Comparison of ENCODE assay signal across 18 cellular contexts in genomic region chr11:129259950-129260349, GRCh38.
DNase-seq lines count a peak whose midpoint lies in the region; ATAC-seq, FAIRE-seq and TF ChIP-seq lines count a peak whose summit lies in the region.
"Had no signal": no experiment of that assay in that cellular context is flagged by ENCODE, and none has a peak within 500 bp of the region (broad histone marks: within the 10 kb centered on the region; RNA-seq: fewer than 3 reads in every experiment).

No MANE protein-coding gene starts in this region.

- peaks cover 14% of the 10 kb centered on the region for H3K4me1 Mint-ChIP-seq in astrocyte (ENCODE audit: low read depth, unreplicated experiment)
- H3K4me1 Mint-ChIP-seq: CD4-positive, CD25-positive, alpha-beta regulatory T cell; IgD-negative memory B cell; stimulated activated effector memory CD8-positive, alpha-beta T cell treated with anti-CD3 and anti-CD28 coated beads, Interleukin-12 subunit alpha, Interleukin-12 subunit beta, amount 100 ng/mL, for 72 hours had no signal

- H2BK120ac ChIP-seq in neuronal stem cell (ENCODE audit: low read depth, low read length) = no peak overlapping the region

- no peak overlapping the region for H3K23ac ChIP-seq in neuronal stem cell (ENCODE audit: low read depth, low read length, poor library complexity)

- H3K79me2 ChIP-seq in astrocyte (ENCODE audit: insufficient read depth, low read length) (peaks cover 90% of the 10 kb centered on the region), mammary epithelial cell (ENCODE audit: insufficient read depth, low read length) (peaks cover 58% of the 10 kb centered on the region)

- no peak overlapping the region for H2BK12ac ChIP-seq in neuronal stem cell (ENCODE audit: low read length)

- peak; percentile 43 for DNase-seq in astrocyte (ENCODE audit: low read depth)
- DNase-seq in islet precursor cell = peak; percentile 54
- DNase-seq in neuronal stem cell (ENCODE audit: low spot score) = peak; percentile 74
- no peak for DNase-seq in HTR-8/SVneo (ENCODE audit: insufficient read length, low spot score)
- no peak for DNase-seq in mammary epithelial cell
- no peak for DNase-seq in NCI-H524 treated with DMSO at 0.1 percent for 48 hours (lab: John Stamatoyannopoulos, UW)
- DNase-seq: activated CD8-positive, alpha-beta T cell treated with anti-CD3 and anti-CD28 coated beads for 36 hours; CD4-positive, CD25-positive, alpha-beta regulatory T cell; DND-41; pancreas; spleen; trophoblast cell had no signal

- H3K36me3 ChIP-seq in BLaER1 (no peaks in the 10 kb centered on the region), astrocyte (ENCODE audit: insufficient read depth, low read length) (no peaks in the 10 kb centered on the region), neuronal stem cell (replicated peaks in 1 of 2; ENCODE audit: control insufficient read depth in 2 of 2, insufficient read depth in 2 of 2, low read length in 2 of 2) (peaks cover 0 to 14% of the 10 kb centered on the region in 2 donors), mammary epithelial cell (ENCODE audit: insufficient read depth, low read length) (no peaks in the 10 kb centered on the region)
- H3K36me3 ChIP-seq: gastroesophageal sphincter, pancreas, spleen had no signal

- intact Hi-C loops in mammary epithelial cell (cut with micrococcal nuclease) = no loop called here

- no peak overlapping the region for H4K91ac ChIP-seq in neuronal stem cell (ENCODE audit: low read depth, low read length, poor library complexity)

- no peak overlapping the region for H3K4me3 Mint-ChIP-seq in astrocyte (ENCODE audit: unreplicated experiment)
- H3K4me3 Mint-ChIP-seq: activated CD8-positive, alpha-beta T cell treated with anti-CD3 and anti-CD28 coated beads for 36 hours; CD4-positive, CD25-positive, alpha-beta regulatory T cell; IgD-negative memory B cell; stimulated activated effector memory CD8-positive, alpha-beta T cell treated with anti-CD3 and anti-CD28 coated beads, Interleukin-12 subunit alpha, Interleukin-12 subunit beta, amount 100 ng/mL, for 72 hours had no signal

- TF ChIP-seq CTCF in astrocyte (IDR thresholded peaks at IDR 0.05; ENCODE audit: insufficient read depth, low read depth, low read length) = no peak
- TF ChIP-seq CTCF in mammary epithelial cell (conservative IDR thresholded peaks at IDR 0.05 in 1 of 2, IDR thresholded peaks at IDR 0.05 in 1 of 2; ENCODE audit: extremely low read depth in 1 of 2, insufficient read depth in 1 of 2, low read depth in 1 of 2, low read length in 2 of 2) = no peak

- H3K27ac ChIP-seq in BLaER1 (peak overlapping the region; percentile 72; the same call in 1 of the 2 replicates), astrocyte (ENCODE audit: low read depth, low read length) (no peak overlapping the region), neuronal stem cell (replicated peaks; ENCODE audit: low read length) (no peak overlapping the region), mammary epithelial cell (ENCODE audit: insufficient read depth, low read depth, low read length) (no peak overlapping the region)
- H3K27ac ChIP-seq: gastroesophageal sphincter, pancreas, spleen had no signal

- H3K14ac ChIP-seq in neuronal stem cell (ENCODE audit: low read length) = no peak overlapping the region

- H3K9me3 ChIP-seq in BLaER1 = peaks cover 14% of the 10 kb centered on the region; the same call in 1 of the 2 replicates
- H3K9me3 ChIP-seq in astrocyte (ENCODE audit: insufficient read depth, low read depth, low read length) = no peaks in the 10 kb centered on the region
- H3K9me3 ChIP-seq in neuronal stem cell (replicated peaks in 1 of 2; ENCODE audit: control insufficient read depth in 2 of 2, insufficient read depth in 1 of 2, low read depth in 1 of 2, low read length in 2 of 2) = peaks cover 0 to 9% of the 10 kb centered on the region in 2 donors
- no peaks in the 10 kb centered on the region for H3K9me3 ChIP-seq in mammary epithelial cell (replicated peaks; ENCODE audit: insufficient read depth, low read length)
- H3K9me3 ChIP-seq: gastroesophageal sphincter, pancreas, spleen had no signal

- H3K4me1 ChIP-seq in BLaER1 (peaks cover 38% of the 10 kb centered on the region), astrocyte (ENCODE audit: insufficient read depth, low read length) (no peaks in the 10 kb centered on the region), neuronal stem cell (ENCODE audit: control insufficient read depth in 2 of 2, insufficient read depth in 1 of 2, low read depth in 1 of 2, low read length in 2 of 2) (peaks cover 2 to 33% of the 10 kb centered on the region in 2 donors), mammary epithelial cell (ENCODE audit: insufficient read depth, low read length) (no peaks in the 10 kb centered on the region)

- no peaks in the 10 kb centered on the region for H3K36me3 Mint-ChIP-seq in astrocyte (ENCODE audit: low read depth, unreplicated experiment)
- H3K36me3 Mint-ChIP-seq: CD4-positive, CD25-positive, alpha-beta regulatory T cell; IgD-negative memory B cell; stimulated activated effector memory CD8-positive, alpha-beta T cell treated with anti-CD3 and anti-CD28 coated beads, Interleukin-12 subunit alpha, Interleukin-12 subunit beta, amount 100 ng/mL, for 72 hours had no signal

- H3K4me2 ChIP-seq in BLaER1 (peak overlapping the region; percentile 46), astrocyte (ENCODE audit: low read length) (no peak overlapping the region), neuronal stem cell (ENCODE audit: insufficient read depth, low read length, poor library complexity, severe bottlenecking) (no peak overlapping the region), mammary epithelial cell (ENCODE audit: insufficient read depth, low read depth, low read length) (no peak overlapping the region)

- no peak overlapping the region for H3K4ac ChIP-seq in neuronal stem cell (ENCODE audit: low read length)

- H3K4me3 ChIP-seq in BLaER1 (no peak overlapping the region), astrocyte (ENCODE audit: insufficient read depth, low read depth, low read length) (no peak overlapping the region), neuronal stem cell (ENCODE audit: low read length in 2 of 2) (no peak overlapping the region), mammary epithelial cell (replicated peaks in 1 of 3; ENCODE audit: insufficient read depth in 1 of 3, low read depth in 2 of 3, low read length in 3 of 3) (no peak overlapping the region)
- H3K4me3 ChIP-seq: gastroesophageal sphincter, pancreas, spleen had no signal

- no peak for ATAC-seq in HG03469 (IDR thresholded peaks at IDR 0.05; ENCODE audit: unreplicated experiment)
- ATAC-seq: activated CD8-positive, alpha-beta T cell treated with anti-CD3 and anti-CD28 coated beads for 36 hours; gastroesophageal sphincter; stimulated activated effector memory CD8-positive, alpha-beta T cell treated with anti-CD3 and anti-CD28 coated beads, Interleukin-12 subunit alpha, Interleukin-12 subunit beta, amount 100 ng/mL, for 72 hours had no signal

- H3K9ac ChIP-seq in BLaER1 (no peak overlapping the region), astrocyte (ENCODE audit: low read length) (no peak overlapping the region), neuronal stem cell (ENCODE audit: low read depth, low read length, poor library complexity) (no peak overlapping the region), mammary epithelial cell (ENCODE audit: insufficient read depth, low read length) (no peak overlapping the region)

- H3K27ac Mint-ChIP-seq in astrocyte (ENCODE audit: unreplicated experiment) = peak overlapping the region; percentile 72
- H3K27ac Mint-ChIP-seq: activated CD8-positive, alpha-beta T cell treated with anti-CD3 and anti-CD28 coated beads for 36 hours; IgD-negative memory B cell; stimulated activated effector memory CD8-positive, alpha-beta T cell treated with anti-CD3 and anti-CD28 coated beads, Interleukin-12 subunit alpha, Interleukin-12 subunit beta, amount 100 ng/mL, for 72 hours had no signal

- no peak overlapping the region for H2BK15ac ChIP-seq in neuronal stem cell (ENCODE audit: low read length)

- no peaks in the 10 kb centered on the region for H3K9me3 Mint-ChIP-seq in astrocyte (ENCODE audit: unreplicated experiment)
- H3K9me3 Mint-ChIP-seq: activated CD8-positive, alpha-beta T cell treated with anti-CD3 and anti-CD28 coated beads for 36 hours; IgD-negative memory B cell; stimulated activated effector memory CD8-positive, alpha-beta T cell treated with anti-CD3 and anti-CD28 coated beads, Interleukin-12 subunit alpha, Interleukin-12 subunit beta, amount 100 ng/mL, for 72 hours had no signal

- CTCF ChIA-PET in mammary epithelial cell (lab: Charles Lee; ENCODE audit: low non-redundant PET) = interaction anchor here (0.8 kb wide), 1 partner anchor 72 kb away, joined by 9 read pairs; no protein-coding TSS in a partner anchor

- no peak overlapping the region for H2AFZ ChIP-seq in astrocyte (ENCODE audit: low read depth, low read length)
- H2AFZ ChIP-seq in neuronal stem cell (ENCODE audit: low read length) = no peak overlapping the region
- no peak overlapping the region for H2AFZ ChIP-seq in mammary epithelial cell (ENCODE audit: low read depth, low read length)

- H3K27me3 Mint-ChIP-seq in astrocyte (ENCODE audit: low read depth, unreplicated experiment) = no peaks in the 10 kb centered on the region
- H3K27me3 Mint-ChIP-seq: activated CD8-positive, alpha-beta T cell treated with anti-CD3 and anti-CD28 coated beads for 36 hours had no signal

- no peak overlapping the region for H3K18ac ChIP-seq in neuronal stem cell (ENCODE audit: low read length)

- dilution Hi-C loops in mammary epithelial cell (cut with HindIII; ENCODE audit: low sequenced_read_pairs) = no loop called here

- H3K27me3 ChIP-seq in BLaER1 (no peaks in the 10 kb centered on the region), astrocyte (ENCODE audit: insufficient read depth, low read length) (no peaks in the 10 kb centered on the region), neuronal stem cell (ENCODE audit: control insufficient read depth in 3 of 3, insufficient read depth in 3 of 3, low read depth in 1 of 3, low read length in 3 of 3) (no peaks in the 10 kb centered on the region), mammary epithelial cell (ENCODE audit: insufficient read depth, low read length) (no peaks in the 10 kb centered on the region)
- H3K27me3 ChIP-seq: gastroesophageal sphincter, pancreas, spleen had no signal

- no TSS peak for BruUV-seq in mammary epithelial cell (replicated peaks; lab: Mats Ljungman, UMichigan)

- no CpG with 5 or more reads among the region's 3 CpGs for whole genome bisulfite sequencing in neuronal stem cell (ENCODE audit: extremely low coverage in 2 of 2, insufficient read length in 2 of 2, insufficient replicate concordance in 1 of 2), 2 donors
- 98% methylated on average over 3 of the region's 3 CpGs for WGBS in mammary epithelial cell (ENCODE audit: low coverage, missing lambda C conversion rate)

- no peaks in the 10 kb centered on the region for H3K79me1 ChIP-seq in neuronal stem cell (ENCODE audit: low read depth, low read length)

- in situ Hi-C loops in mammary epithelial cell (cut with MboI; ENCODE audit: low sequenced_read_pairs in 2 of 2) = no loop called here

- H4K8ac ChIP-seq in neuronal stem cell (ENCODE audit: low read depth, low read length) = no peak overlapping the region

- FAIRE-seq in astrocyte (lab: Jason Lieb, UNC) (no peak), HTR-8/SVneo (lab: Jason Lieb, UNC) (no peak)
- FAIRE-seq: RCC 7860 had no signal

- H4K20me1 ChIP-seq in BLaER1 (no peaks in the 10 kb centered on the region), astrocyte (ENCODE audit: insufficient read depth, low read length) (peaks cover 17% of the 10 kb centered on the region), mammary epithelial cell (ENCODE audit: insufficient read depth, low read length) (no peaks in the 10 kb centered on the region)

- H2AK5ac ChIP-seq in neuronal stem cell (ENCODE audit: low read depth, low read length) = no peak overlapping the region

- H2BK5ac ChIP-seq in neuronal stem cell (ENCODE audit: low read length) = no peak overlapping the region

Comparison
In these comparisons a context has a peak if more than half of its experiments do, and no peak if none do; other contexts are left out.
1. DNase-seq: peak in astrocyte (single experiment), islet precursor cell (single experiment) and neuronal stem cell (single experiment); none in HTR-8/SVneo (single experiment), mammary epithelial cell (single experiment) and NCI-H524 treated with DMSO at 0.1 percent for 48 hours (single experiment).